Comparison of ENCODE assay signal across 1 cellular context in the genomic region with DNA sequence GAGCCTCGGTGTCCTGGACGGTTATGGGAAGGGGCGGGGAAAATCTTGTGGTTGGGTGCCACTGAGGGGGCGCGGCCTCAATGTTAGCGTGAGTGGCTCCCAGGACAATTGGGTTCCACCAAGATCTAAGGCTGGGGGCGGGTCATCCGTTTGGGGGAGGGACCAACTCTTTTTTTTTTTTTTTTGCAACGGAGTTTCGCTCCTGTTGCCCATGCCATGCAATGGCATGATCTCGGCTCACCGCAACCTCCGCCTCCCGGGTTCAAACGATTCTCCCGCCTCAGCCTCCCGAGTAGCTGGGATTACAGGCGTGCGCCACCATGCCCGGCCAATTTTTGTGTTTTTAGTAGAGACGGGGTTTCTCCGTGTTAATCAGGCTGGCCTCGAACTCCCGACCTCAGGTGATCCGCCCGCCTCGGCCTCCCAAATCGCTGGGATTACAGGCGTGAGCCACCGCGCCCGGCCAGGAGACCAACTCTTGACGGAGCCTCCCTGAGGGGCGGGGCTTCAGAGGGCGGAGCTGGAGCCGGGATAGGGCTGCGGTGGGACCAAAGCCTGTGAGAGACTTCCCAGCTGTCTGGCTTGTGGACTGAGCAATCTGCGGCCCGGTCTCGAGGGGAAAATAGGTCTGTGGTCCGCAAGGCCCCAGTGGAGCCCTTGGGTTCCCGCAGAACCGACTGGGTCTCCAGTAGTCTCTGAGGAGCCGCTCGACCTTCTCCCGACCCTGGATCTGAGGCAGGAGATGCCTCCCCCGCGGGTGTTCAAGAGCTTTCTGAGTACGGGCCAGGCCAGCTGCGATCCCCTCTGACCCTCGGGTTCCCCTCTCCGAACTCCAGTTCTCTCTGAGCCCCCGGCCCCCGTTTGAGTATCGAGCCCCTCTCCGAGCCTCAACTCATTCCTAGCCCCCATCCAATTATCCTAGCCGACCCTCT.
TF ChIP-seq lines count a peak whose summit lies in the region.

No MANE protein-coding gene starts in this region.

TF ChIP-seq in HepG2, 621 proteins besides CTCF, POLR2A, EP300 and RAD21 (continued from another document and continues in another):
- TF ChIP-seq ZNF614 (CRISPR knock-in tag; IDR thresholded peaks at IDR 0.05; ENCODE audit: borderline replicate concordance) (peak; percentile 90; the same call in 1 of the 2 replicates), TBP (CRISPR knock-in tag; IDR thresholded peaks at IDR 0.05) (no peak; the same call in 1 of the 2 replicates), HOXA3 (CRISPR knock-in tag; IDR thresholded peaks at IDR 0.05) (peak; percentile 72; the same call in 1 of the 2 replicates), MZF1 (CRISPR knock-in tag; IDR thresholded peaks at IDR 0.05; ENCODE audit: borderline replicate concordance) (no peak), STAG1 (CRISPR knock-in tag; IDR thresholded peaks at IDR 0.05) (peak; percentile 14; the same call in 1 of the 2 replicates), SRF (IDR thresholded peaks at IDR 0.05; ENCODE audit: low read depth, low read length) (peak; percentile 87), ZNF234 (CRISPR knock-in tag; conservative IDR thresholded peaks at IDR 0.05) (0 out of 2 replicates have a peak, but pooled peaks have one; percentile 49), SIN3A (IDR thresholded peaks at IDR 0.05; ENCODE audit: borderline replicate concordance, low read depth, low read length) (peak; percentile 86; the same call in 1 of the 2 replicates), CREB1 (IDR thresholded peaks at IDR 0.05) (peak; percentile 30; the same call in 1 of the 2 replicates), CREB1 (CRISPR knock-in tag; IDR thresholded peaks at IDR 0.05) (peak; percentile 57), ZNF713 (CRISPR knock-in tag; IDR thresholded peaks at IDR 0.05) (no peak; the same call in 1 of the 2 replicates), ZNF557 (CRISPR knock-in tag; IDR thresholded peaks at IDR 0.05) (peak; percentile 92), ZNF564 (CRISPR knock-in tag; IDR thresholded peaks at IDR 0.05) (peak; percentile 86), ZNF562 (CRISPR knock-in tag; IDR thresholded peaks at IDR 0.05; ENCODE audit: borderline replicate concordance) (no peak), NR2C2 (CRISPR knock-in tag; IDR thresholded peaks at IDR 0.05; ENCODE audit: borderline replicate concordance) (no peak), RFX1 (IDR thresholded peaks at IDR 0.05) (no peak), EED (CRISPR knock-in tag; IDR thresholded peaks at IDR 0.05) (peak; percentile 64; the same call in 1 of the 2 replicates), ZNF44 (CRISPR knock-in tag; IDR thresholded peaks at IDR 0.05) (peak; percentile 56; the same call in 1 of the 2 replicates), ZSCAN9 (CRISPR knock-in tag; IDR thresholded peaks at IDR 0.05; ENCODE audit: borderline replicate concordance) (no peak), SMAD3 (CRISPR knock-in tag; IDR thresholded peaks at IDR 0.05) (0 out of 2 replicates have a peak, but pooled peaks have one; percentile 15), FOXM1 (CRISPR knock-in tag; IDR thresholded peaks at IDR 0.05) (no peak), GATAD2A (CRISPR knock-in tag; IDR thresholded peaks at IDR 0.05) (no peak), ZNF367 (CRISPR knock-in tag; IDR thresholded peaks at IDR 0.05; ENCODE audit: borderline replicate concordance) (0 out of 2 replicates have a peak, but pooled peaks have one; percentile 21), MYC (CRISPR knock-in tag; IDR thresholded peaks at IDR 0.05; ENCODE audit: borderline replicate concordance) (peak; percentile 53; the same call in 1 of the 2 replicates), ZNF501 (CRISPR knock-in tag; IDR thresholded peaks at IDR 0.05) (peak; percentile 42; the same call in 1 of the 2 replicates), ZNF550 (CRISPR knock-in tag; IDR thresholded peaks at IDR 0.05; ENCODE audit: borderline replicate concordance) (0 out of 2 replicates have a peak, but pooled peaks have one; percentile 12), ZNF143 (CRISPR knock-in tag; IDR thresholded peaks at IDR 0.05) (peak; percentile 40; the same call in 1 of the 2 replicates), PHF5A (CRISPR knock-in tag; IDR thresholded peaks at IDR 0.05; ENCODE audit: low read depth, unreplicated experiment) (peak; percentile 69), SNAI1 (CRISPR knock-in tag; IDR thresholded peaks at IDR 0.05; ENCODE audit: borderline replicate concordance) (peak; percentile 96), HOXA9 (CRISPR knock-in tag; IDR thresholded peaks at IDR 0.05; ENCODE audit: borderline replicate concordance) (no peak), GABPA (IDR thresholded peaks at IDR 0.05; ENCODE audit: low read depth, low read length) (no peak), GABPA (CRISPR knock-in tag; IDR thresholded peaks at IDR 0.05; ENCODE audit: low read depth) (peak; percentile 64; the same call in 1 of the 2 replicates), GLI4 (CRISPR knock-in tag; IDR thresholded peaks at IDR 0.05; ENCODE audit: borderline replicate concordance) (no peak), KDM6A (CRISPR knock-in tag; IDR thresholded peaks at IDR 0.05; ENCODE audit: low read depth) (no peak), ZNF510 (CRISPR knock-in tag; IDR thresholded peaks at IDR 0.05; ENCODE audit: low read depth) (peak; percentile 88; the same call in 1 of the 2 replicates), ZNF549 (CRISPR knock-in tag; IDR thresholded peaks at IDR 0.05) (no peak), ZNF816 (CRISPR knock-in tag; IDR thresholded peaks at IDR 0.05; ENCODE audit: borderline replicate concordance) (no peak), KLF9 (CRISPR knock-in tag; IDR thresholded peaks at IDR 0.05; ENCODE audit: low read depth) (no peak)
- TF ChIP-seq, protein P1, sequence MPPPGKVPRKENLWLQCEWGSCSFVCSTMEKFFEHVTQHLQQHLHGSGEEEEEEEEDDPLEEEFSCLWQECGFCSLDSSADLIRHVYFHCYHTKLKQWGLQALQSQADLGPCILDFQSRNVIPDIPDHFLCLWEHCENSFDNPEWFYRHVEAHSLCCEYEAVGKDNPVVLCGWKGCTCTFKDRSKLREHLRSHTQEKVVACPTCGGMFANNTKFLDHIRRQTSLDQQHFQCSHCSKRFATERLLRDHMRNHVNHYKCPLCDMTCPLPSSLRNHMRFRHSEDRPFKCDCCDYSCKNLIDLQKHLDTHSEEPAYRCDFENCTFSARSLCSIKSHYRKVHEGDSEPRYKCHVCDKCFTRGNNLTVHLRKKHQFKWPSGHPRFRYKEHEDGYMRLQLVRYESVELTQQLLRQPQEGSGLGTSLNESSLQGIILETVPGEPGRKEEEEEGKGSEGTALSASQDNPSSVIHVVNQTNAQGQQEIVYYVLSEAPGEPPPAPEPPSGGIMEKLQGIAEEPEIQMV (CRISPR knock-in tag; IDR thresholded peaks at IDR 0.05; ENCODE audit: low read depth) = peak; percentile 79; the same call in 1 of the 2 replicates
- TF ChIP-seq, protein P2, sequence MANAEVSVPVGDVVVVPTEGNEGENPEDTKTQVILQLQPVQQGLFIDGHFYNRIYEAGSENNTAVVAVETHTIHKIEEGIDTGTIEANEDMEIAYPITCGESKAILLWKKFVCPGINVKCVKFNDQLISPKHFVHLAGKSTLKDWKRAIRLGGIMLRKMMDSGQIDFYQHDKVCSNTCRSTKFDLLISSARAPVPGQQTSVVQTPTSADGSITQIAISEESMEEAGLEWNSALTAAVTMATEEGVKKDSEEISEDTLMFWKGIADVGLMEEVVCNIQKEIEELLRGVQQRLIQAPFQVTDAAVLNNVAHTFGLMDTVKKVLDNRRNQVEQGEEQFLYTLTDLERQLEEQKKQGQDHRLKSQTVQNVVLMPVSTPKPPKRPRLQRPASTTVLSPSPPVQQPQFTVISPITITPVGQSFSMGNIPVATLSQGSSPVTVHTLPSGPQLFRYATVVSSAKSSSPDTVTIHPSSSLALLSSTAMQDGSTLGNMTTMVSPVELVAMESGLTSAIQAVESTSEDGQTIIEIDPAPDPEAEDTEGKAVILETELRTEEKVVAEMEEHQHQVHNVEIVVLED (CRISPR knock-in tag; IDR thresholded peaks at IDR 0.05; ENCODE audit: borderline replicate concordance) = peak; percentile 38
- TF ChIP-seq, protein P3, sequence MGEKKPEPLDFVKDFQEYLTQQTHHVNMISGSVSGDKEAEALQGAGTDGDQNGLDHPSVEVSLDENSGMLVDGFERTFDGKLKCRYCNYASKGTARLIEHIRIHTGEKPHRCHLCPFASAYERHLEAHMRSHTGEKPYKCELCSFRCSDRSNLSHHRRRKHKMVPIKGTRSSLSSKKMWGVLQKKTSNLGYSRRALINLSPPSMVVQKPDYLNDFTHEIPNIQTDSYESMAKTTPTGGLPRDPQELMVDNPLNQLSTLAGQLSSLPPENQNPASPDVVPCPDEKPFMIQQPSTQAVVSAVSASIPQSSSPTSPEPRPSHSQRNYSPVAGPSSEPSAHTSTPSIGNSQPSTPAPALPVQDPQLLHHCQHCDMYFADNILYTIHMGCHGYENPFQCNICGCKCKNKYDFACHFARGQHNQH (CRISPR knock-in tag; IDR thresholded peaks at IDR 0.05) = peak; percentile 86
- TF ChIP-seq, protein P4, sequence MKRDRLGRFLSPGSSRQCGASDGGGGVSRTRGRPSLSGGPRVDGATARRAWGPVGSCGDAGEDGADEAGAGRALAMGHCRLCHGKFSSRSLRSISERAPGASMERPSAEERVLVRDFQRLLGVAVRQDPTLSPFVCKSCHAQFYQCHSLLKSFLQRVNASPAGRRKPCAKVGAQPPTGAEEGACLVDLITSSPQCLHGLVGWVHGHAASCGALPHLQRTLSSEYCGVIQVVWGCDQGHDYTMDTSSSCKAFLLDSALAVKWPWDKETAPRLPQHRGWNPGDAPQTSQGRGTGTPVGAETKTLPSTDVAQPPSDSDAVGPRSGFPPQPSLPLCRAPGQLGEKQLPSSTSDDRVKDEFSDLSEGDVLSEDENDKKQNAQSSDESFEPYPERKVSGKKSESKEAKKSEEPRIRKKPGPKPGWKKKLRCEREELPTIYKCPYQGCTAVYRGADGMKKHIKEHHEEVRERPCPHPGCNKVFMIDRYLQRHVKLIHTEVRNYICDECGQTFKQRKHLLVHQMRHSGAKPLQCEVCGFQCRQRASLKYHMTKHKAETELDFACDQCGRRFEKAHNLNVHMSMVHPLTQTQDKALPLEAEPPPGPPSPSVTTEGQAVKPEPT (CRISPR knock-in tag; IDR thresholded peaks at IDR 0.05; ENCODE audit: low read depth) = no peak; the same call in 1 of the 2 replicates
- TF ChIP-seq, protein P5, sequence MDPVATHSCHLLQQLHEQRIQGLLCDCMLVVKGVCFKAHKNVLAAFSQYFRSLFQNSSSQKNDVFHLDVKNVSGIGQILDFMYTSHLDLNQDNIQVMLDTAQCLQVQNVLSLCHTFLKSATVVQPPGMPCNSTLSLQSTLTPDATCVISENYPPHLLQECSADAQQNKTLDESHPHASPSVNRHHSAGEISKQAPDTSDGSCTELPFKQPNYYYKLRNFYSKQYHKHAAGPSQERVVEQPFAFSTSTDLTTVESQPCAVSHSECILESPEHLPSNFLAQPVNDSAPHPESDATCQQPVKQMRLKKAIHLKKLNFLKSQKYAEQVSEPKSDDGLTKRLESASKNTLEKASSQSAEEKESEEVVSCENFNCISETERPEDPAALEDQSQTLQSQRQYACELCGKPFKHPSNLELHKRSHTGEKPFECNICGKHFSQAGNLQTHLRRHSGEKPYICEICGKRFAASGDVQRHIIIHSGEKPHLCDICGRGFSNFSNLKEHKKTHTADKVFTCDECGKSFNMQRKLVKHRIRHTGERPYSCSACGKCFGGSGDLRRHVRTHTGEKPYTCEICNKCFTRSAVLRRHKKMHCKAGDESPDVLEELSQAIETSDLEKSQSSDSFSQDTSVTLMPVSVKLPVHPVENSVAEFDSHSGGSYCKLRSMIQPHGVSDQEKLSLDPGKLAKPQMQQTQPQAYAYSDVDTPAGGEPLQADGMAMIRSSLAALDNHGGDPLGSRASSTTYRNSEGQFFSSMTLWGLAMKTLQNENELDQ (CRISPR knock-in tag; IDR thresholded peaks at IDR 0.05; ENCODE audit: borderline replicate concordance) = no peak
- TF ChIP-seq, protein P6, sequence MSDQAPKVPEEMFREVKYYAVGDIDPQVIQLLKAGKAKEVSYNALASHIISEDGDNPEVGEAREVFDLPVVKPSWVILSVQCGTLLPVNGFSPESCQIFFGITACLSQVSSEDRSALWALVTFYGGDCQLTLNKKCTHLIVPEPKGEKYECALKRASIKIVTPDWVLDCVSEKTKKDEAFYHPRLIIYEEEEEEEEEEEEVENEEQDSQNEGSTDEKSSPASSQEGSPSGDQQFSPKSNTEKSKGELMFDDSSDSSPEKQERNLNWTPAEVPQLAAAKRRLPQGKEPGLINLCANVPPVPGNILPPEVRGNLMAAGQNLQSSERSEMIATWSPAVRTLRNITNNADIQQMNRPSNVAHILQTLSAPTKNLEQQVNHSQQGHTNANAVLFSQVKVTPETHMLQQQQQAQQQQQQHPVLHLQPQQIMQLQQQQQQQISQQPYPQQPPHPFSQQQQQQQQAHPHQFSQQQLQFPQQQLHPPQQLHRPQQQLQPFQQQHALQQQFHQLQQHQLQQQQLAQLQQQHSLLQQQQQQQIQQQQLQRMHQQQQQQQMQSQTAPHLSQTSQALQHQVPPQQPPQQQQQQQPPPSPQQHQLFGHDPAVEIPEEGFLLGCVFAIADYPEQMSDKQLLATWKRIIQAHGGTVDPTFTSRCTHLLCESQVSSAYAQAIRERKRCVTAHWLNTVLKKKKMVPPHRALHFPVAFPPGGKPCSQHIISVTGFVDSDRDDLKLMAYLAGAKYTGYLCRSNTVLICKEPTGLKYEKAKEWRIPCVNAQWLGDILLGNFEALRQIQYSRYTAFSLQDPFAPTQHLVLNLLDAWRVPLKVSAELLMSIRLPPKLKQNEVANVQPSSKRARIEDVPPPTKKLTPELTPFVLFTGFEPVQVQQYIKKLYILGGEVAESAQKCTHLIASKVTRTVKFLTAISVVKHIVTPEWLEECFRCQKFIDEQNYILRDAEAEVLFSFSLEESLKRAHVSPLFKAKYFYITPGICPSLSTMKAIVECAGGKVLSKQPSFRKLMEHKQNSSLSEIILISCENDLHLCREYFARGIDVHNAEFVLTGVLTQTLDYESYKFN (CRISPR knock-in tag; conservative IDR thresholded peaks at IDR 0.05) = no peak
- TF ChIP-seq, protein P7, sequence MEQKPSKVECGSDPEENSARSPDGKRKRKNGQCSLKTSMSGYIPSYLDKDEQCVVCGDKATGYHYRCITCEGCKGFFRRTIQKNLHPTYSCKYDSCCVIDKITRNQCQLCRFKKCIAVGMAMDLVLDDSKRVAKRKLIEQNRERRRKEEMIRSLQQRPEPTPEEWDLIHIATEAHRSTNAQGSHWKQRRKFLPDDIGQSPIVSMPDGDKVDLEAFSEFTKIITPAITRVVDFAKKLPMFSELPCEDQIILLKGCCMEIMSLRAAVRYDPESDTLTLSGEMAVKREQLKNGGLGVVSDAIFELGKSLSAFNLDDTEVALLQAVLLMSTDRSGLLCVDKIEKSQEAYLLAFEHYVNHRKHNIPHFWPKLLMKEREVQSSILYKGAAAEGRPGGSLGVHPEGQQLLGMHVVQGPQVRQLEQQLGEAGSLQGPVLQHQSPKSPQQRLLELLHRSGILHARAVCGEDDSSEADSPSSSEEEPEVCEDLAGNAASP (CRISPR knock-in tag; IDR thresholded peaks at IDR 0.05; ENCODE audit: borderline replicate concordance) = no peak; the same call in 1 of the 2 replicates
